21 cellular contexts compared by ENCODE assay signal in genomic region chr9:132864277-132864676, GRCh38. TPM values are rescaled to one million over a fixed set of nuclear protein-coding genes. Genes with fewer than 3 reads are reported as not detected.
"Had no signal": no experiment of that assay in that cellular context is flagged by ENCODE, and none has a peak within 500 bp of the region (broad histone marks: within the 10 kb centered on the region; RNA-seq: fewer than 3 reads in every experiment).

No MANE protein-coding gene starts in this region.

- H3K27me3 Mint-ChIP-seq: activated naive CD8-positive, alpha-beta T cell; stimulated activated naive B cell treated with anti-CD40 and anti-IgM and Interleukin-4, amounts not matched to agents 10 μg/mL and 1 μg/mL and 100 μg/mL, for 72 hours had no signal

- H3K9me3 ChIP-seq: left lung had no signal

- H3K36me3 ChIP-seq: cardiac muscle cell, left lung, WERI-Rb-1 had no signal

- H3K27ac ChIP-seq: cardiac muscle cell, hepatocyte, left lung, WERI-Rb-1 had no signal

- H3K4me3 ChIP-seq: cardiac muscle cell, hepatocyte, left lung, lung, smooth muscle cell had no signal

- H3K36me3 Mint-ChIP-seq: activated naive CD8-positive, alpha-beta T cell; immature natural killer cell; naive thymus-derived CD4-positive, alpha-beta T cell; stimulated activated naive B cell treated with anti-CD40 and anti-IgM and Interleukin-4, amounts not matched to agents 10 μg/mL and 1 μg/mL and 100 μg/mL, for 72 hours; T-cell had no signal

- H3K27ac Mint-ChIP-seq: activated naive CD8-positive, alpha-beta T cell; immature natural killer cell; naive thymus-derived CD4-positive, alpha-beta T cell; stimulated activated naive B cell treated with anti-CD40 and anti-IgM and Interleukin-4, amounts not matched to agents 10 μg/mL and 1 μg/mL and 100 μg/mL, for 72 hours; T-cell had no signal

- H3K9me3 Mint-ChIP-seq: immature natural killer cell; naive thymus-derived CD4-positive, alpha-beta T cell; neural crest cell; stimulated activated naive B cell treated with anti-CD40 and anti-IgM and Interleukin-4, amounts not matched to agents 10 μg/mL and 1 μg/mL and 100 μg/mL, for 72 hours; T-cell had no signal

- ATAC-seq: left lung; naive thymus-derived CD4-positive, alpha-beta T cell; sciatic nerve; stimulated activated naive B cell treated with anti-CD40 and anti-IgM and Interleukin-4, amounts not matched to agents 10 μg/mL and 1 μg/mL and 100 μg/mL, for 72 hours; T-cell had no signal

- H3K4me1 ChIP-seq: left lung had no signal

- H3K4me3 Mint-ChIP-seq: activated naive CD8-positive, alpha-beta T cell; immature natural killer cell; naive thymus-derived CD4-positive, alpha-beta T cell; neural crest cell; stimulated activated naive B cell treated with anti-CD40 and anti-IgM and Interleukin-4, amounts not matched to agents 10 μg/mL and 1 μg/mL and 100 μg/mL, for 72 hours; T-cell had no signal

- H3K4me1 Mint-ChIP-seq: immature natural killer cell; stimulated activated naive B cell treated with anti-CD40 and anti-IgM and Interleukin-4, amounts not matched to agents 10 μg/mL and 1 μg/mL and 100 μg/mL, for 72 hours; T-cell had no signal

- DNase-seq: activated CD4-positive, alpha-beta T cell treated with anti-CD3 and anti-CD28 coated beads for 1 hour; activated CD4-positive, alpha-beta T cell treated with anti-CD3 and anti-CD28 coated beads, Interleukin-2, amount 50 U/mL, for 4 hours; activated gamma-delta T cell treated with Interleukin-2 at 50 U/mL for 16 hours; amygdala; effector CD4-positive, alpha-beta T cell; foreskin fibroblast; immature natural killer cell; kidney glomerular epithelial cell; naive thymus-derived CD4-positive, alpha-beta T cell; stimulated activated CD4-positive, alpha-beta T cell treated with anti-CD3 and anti-CD28 coated beads, Interleukin-15, amount 100 ng/mL, for 24 hours; stimulated activated naive B cell treated with anti-CD40 and anti-IgM and Interleukin-4, amounts not matched to agents 10 μg/mL and 1 μg/mL and 100 μg/mL, for 72 hours; T-cell; WERI-Rb-1 had no signal

- H3K79me2 ChIP-seq: hepatocyte had no signal

- H2AFZ ChIP-seq: hepatocyte had no signal

- H3K27me3 ChIP-seq: cardiac muscle cell, hepatocyte, left lung had no signal

- H3K4me2 ChIP-seq: hepatocyte, smooth muscle cell had no signal

RNA-seq across cellular contexts. Expression of gene AK8, which starts 13.8 kb away (rescaled TPM):
- total RNA-seq: T-cell had no signal
